1 cellular context compared by ENCODE assay signal in the genomic region with DNA sequence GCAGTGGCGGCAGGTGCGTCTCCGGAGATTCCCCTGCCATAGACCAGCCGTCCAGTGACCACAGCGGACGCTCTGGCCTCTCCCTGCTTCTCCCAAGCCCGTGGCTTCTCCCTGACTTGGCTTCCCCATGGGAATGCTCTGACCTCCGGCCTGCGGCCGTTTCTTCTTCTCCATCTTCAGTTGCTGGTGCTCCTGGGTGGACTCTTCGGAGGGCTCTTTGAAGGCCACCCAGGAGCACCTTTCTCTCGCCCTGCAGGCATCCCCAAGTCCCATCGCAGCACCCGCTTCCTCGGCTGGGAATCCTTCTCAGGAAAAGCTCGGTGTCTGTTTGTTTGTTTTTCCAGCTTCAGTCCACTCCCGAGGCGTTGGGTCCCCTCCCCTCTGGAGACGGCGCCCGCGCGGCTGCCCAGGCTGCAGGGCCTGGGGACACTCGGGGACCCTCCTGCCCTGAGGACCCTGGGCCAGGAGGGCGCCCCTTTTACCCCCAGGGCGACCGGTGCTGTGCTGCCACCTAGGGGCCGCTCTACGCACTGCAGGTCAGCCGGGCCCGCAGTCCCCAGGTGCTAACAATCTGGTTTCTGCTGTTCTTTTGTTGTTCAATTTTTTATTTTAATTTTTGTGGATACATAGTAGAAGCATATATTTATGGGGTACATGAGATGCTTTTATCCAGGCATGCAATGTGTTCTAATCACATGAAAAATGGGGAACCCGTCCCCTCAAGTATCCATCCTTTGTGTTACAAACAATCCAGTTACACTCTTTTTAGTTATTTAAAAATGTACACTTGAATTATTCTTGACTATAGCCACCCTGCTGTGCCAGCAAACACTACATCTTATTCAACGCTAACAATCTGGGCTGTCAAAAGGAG.
TF ChIP-seq lines count a peak whose summit lies in the region.

No MANE protein-coding gene starts in this region.

TF ChIP-seq in HepG2, 621 proteins besides CTCF, POLR2A, EP300 and RAD21:
- TF ChIP-seq MEF2D (CRISPR knock-in tag; IDR thresholded peaks at IDR 0.05) (no peak), MLLT10 (CRISPR knock-in tag; IDR thresholded peaks at IDR 0.05) (no peak), MED1 (CRISPR knock-in tag; IDR thresholded peaks at IDR 0.05) (no peak), NRL (CRISPR knock-in tag; IDR thresholded peaks at IDR 0.05; ENCODE audit: borderline replicate concordance) (no peak), XRCC5 (optimal IDR thresholded peaks at IDR 0.05; ENCODE audit: low read length) (peak; percentile 38), SOX13 (IDR thresholded peaks at IDR 0.05) (no peak), SOX13 (CRISPR knock-in tag; conservative IDR thresholded peaks at IDR 0.05 in 1 of 2, IDR thresholded peaks at IDR 0.05 in 1 of 2) (no peak), STAG1 (CRISPR knock-in tag; IDR thresholded peaks at IDR 0.05) (peak; percentile 49), HOXD1 (CRISPR knock-in tag; IDR thresholded peaks at IDR 0.05) (no peak), MAZ (IDR thresholded peaks at IDR 0.05; ENCODE audit: borderline replicate concordance, low read depth, low read length) (no peak), MAZ (CRISPR knock-in tag; IDR thresholded peaks at IDR 0.05; ENCODE audit: low read depth) (no peak)
- TF ChIP-seq, protein P1, sequence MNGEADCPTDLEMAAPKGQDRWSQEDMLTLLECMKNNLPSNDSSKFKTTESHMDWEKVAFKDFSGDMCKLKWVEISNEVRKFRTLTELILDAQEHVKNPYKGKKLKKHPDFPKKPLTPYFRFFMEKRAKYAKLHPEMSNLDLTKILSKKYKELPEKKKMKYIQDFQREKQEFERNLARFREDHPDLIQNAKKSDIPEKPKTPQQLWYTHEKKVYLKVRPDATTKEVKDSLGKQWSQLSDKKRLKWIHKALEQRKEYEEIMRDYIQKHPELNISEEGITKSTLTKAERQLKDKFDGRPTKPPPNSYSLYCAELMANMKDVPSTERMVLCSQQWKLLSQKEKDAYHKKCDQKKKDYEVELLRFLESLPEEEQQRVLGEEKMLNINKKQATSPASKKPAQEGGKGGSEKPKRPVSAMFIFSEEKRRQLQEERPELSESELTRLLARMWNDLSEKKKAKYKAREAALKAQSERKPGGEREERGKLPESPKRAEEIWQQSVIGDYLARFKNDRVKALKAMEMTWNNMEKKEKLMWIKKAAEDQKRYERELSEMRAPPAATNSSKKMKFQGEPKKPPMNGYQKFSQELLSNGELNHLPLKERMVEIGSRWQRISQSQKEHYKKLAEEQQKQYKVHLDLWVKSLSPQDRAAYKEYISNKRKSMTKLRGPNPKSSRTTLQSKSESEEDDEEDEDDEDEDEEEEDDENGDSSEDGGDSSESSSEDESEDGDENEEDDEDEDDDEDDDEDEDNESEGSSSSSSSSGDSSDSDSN (CRISPR knock-in tag; IDR thresholded peaks at IDR 0.05) = no peak
- TF ChIP-seq, protein P2, sequence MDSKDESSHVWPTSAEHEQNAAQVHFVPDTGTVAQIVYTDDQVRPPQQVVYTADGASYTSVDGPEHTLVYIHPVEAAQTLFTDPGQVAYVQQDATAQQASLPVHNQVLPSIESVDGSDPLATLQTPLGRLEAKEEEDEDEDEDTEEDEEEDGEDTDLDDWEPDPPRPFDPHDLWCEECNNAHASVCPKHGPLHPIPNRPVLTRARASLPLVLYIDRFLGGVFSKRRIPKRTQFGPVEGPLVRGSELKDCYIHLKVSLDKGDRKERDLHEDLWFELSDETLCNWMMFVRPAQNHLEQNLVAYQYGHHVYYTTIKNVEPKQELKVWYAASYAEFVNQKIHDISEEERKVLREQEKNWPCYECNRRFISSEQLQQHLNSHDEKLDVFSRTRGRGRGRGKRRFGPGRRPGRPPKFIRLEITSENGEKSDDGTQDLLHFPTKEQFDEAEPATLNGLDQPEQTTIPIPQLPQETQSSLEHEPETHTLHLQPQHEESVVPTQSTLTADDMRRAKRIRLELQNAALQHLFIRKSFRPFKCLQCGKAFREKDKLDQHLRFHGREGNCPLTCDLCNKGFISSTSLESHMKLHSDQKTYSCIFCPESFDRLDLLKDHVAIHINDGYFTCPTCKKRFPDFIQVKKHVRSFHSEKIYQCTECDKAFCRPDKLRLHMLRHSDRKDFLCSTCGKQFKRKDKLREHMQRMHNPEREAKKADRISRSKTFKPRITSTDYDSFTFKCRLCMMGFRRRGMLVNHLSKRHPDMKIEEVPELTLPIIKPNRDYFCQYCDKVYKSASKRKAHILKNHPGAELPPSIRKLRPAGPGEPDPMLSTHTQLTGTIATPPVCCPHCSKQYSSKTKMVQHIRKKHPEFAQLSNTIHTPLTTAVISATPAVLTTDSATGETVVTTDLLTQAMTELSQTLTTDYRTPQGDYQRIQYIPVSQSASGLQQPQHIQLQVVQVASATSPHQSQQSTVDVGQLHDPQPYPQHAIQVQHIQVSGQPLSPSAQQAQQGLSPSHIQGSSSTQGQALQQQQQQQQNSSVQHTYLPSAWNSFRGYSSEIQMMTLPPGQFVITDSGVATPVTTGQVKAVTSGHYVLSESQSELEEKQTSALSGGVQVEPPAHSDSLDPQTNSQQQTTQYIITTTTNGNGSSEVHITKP (CRISPR knock-in tag; IDR thresholded peaks at IDR 0.05; ENCODE audit: low read depth) = no peak
- TF ChIP-seq, protein P3, sequence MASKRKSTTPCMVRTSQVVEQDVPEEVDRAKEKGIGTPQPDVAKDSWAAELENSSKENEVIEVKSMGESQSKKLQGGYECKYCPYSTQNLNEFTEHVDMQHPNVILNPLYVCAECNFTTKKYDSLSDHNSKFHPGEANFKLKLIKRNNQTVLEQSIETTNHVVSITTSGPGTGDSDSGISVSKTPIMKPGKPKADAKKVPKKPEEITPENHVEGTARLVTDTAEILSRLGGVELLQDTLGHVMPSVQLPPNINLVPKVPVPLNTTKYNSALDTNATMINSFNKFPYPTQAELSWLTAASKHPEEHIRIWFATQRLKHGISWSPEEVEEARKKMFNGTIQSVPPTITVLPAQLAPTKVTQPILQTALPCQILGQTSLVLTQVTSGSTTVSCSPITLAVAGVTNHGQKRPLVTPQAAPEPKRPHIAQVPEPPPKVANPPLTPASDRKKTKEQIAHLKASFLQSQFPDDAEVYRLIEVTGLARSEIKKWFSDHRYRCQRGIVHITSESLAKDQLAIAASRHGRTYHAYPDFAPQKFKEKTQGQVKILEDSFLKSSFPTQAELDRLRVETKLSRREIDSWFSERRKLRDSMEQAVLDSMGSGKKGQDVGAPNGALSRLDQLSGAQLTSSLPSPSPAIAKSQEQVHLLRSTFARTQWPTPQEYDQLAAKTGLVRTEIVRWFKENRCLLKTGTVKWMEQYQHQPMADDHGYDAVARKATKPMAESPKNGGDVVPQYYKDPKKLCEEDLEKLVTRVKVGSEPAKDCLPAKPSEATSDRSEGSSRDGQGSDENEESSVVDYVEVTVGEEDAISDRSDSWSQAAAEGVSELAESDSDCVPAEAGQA (IDR thresholded peaks at IDR 0.05; ENCODE audit: low read depth) = no peak
- TF ChIP-seq, protein P3 (CRISPR knock-in tag; IDR thresholded peaks at IDR 0.05; ENCODE audit: borderline replicate concordance) = no peak
- TF ChIP-seq, protein P4, sequence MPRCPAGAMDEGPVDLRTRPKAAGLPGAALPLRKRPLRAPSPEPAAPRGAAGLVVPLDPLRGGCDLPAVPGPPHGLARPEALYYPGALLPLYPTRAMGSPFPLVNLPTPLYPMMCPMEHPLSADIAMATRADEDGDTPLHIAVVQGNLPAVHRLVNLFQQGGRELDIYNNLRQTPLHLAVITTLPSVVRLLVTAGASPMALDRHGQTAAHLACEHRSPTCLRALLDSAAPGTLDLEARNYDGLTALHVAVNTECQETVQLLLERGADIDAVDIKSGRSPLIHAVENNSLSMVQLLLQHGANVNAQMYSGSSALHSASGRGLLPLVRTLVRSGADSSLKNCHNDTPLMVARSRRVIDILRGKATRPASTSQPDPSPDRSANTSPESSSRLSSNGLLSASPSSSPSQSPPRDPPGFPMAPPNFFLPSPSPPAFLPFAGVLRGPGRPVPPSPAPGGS (CRISPR knock-in tag; IDR thresholded peaks at IDR 0.05) = no peak
- TF ChIP-seq, protein P5, sequence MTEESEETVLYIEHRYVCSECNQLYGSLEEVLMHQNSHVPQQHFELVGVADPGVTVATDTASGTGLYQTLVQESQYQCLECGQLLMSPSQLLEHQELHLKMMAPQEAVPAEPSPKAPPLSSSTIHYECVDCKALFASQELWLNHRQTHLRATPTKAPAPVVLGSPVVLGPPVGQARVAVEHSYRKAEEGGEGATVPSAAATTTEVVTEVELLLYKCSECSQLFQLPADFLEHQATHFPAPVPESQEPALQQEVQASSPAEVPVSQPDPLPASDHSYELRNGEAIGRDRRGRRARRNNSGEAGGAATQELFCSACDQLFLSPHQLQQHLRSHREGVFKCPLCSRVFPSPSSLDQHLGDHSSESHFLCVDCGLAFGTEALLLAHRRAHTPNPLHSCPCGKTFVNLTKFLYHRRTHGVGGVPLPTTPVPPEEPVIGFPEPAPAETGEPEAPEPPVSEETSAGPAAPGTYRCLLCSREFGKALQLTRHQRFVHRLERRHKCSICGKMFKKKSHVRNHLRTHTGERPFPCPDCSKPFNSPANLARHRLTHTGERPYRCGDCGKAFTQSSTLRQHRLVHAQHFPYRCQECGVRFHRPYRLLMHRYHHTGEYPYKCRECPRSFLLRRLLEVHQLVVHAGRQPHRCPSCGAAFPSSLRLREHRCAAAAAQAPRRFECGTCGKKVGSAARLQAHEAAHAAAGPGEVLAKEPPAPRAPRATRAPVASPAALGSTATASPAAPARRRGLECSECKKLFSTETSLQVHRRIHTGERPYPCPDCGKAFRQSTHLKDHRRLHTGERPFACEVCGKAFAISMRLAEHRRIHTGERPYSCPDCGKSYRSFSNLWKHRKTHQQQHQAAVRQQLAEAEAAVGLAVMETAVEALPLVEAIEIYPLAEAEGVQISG (CRISPR knock-in tag; IDR thresholded peaks at IDR 0.05) = no peak
